1 cellular context compared by ENCODE assay signal in the genomic region with DNA sequence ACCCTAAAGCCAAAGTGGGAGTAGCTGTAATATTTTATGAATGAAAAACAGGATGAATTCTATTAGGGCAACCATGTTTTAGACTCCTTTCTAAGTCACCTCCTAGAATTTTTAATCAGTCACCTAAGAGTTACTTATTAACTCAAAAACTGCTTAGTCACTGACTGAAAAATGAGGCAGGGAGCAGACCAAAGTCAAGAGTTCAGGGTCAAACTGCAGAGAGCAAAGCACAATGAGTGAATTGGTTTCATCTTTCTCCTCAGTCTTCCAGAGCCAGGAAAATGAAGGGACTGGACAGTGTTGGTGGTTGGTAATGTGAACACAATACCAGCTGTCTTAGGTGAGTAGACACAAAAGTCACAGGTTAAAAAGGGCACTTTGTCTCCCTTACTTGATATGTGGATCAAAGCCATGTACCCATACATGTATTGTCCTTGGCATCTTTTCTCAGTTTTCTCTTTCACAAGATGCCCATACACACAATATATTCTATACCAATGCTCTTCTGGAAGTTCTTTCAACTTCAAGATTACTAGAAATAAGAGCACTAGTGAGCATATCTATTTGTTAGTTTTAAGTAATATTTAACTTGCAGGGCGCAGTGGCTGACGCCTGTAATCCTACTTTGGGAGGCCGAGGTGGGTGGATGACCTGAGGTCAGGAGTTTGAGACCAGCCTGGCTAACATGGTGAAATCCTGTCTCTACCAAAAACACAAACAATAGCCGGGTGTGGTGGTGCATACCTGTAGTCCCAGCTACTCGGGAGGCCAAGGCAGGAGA.
TF ChIP-seq lines count a peak whose summit lies in the region.

No MANE protein-coding gene starts in this region.

TF ChIP-seq in HepG2, 621 proteins besides CTCF, POLR2A, EP300 and RAD21 (continued from another document and continues in another):
- TF ChIP-seq, protein P1, sequence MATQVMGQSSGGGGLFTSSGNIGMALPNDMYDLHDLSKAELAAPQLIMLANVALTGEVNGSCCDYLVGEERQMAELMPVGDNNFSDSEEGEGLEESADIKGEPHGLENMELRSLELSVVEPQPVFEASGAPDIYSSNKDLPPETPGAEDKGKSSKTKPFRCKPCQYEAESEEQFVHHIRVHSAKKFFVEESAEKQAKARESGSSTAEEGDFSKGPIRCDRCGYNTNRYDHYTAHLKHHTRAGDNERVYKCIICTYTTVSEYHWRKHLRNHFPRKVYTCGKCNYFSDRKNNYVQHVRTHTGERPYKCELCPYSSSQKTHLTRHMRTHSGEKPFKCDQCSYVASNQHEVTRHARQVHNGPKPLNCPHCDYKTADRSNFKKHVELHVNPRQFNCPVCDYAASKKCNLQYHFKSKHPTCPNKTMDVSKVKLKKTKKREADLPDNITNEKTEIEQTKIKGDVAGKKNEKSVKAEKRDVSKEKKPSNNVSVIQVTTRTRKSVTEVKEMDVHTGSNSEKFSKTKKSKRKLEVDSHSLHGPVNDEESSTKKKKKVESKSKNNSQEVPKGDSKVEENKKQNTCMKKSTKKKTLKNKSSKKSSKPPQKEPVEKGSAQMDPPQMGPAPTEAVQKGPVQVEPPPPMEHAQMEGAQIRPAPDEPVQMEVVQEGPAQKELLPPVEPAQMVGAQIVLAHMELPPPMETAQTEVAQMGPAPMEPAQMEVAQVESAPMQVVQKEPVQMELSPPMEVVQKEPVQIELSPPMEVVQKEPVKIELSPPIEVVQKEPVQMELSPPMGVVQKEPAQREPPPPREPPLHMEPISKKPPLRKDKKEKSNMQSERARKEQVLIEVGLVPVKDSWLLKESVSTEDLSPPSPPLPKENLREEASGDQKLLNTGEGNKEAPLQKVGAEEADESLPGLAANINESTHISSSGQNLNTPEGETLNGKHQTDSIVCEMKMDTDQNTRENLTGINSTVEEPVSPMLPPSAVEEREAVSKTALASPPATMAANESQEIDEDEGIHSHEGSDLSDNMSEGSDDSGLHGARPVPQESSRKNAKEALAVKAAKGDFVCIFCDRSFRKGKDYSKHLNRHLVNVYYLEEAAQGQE (IDR thresholded peaks at IDR 0.05; ENCODE audit: borderline replicate concordance in 1 of 2, low read depth in 1 of 2, low read length in 2 of 2) = no peak
- no peak for TF ChIP-seq TCF7L2 (IDR thresholded peaks at IDR 0.05; ENCODE audit: low read depth, low read length)
- TF ChIP-seq NFYC (CRISPR knock-in tag; IDR thresholded peaks at IDR 0.05) = no peak
- TF ChIP-seq MIER3 (CRISPR knock-in tag; IDR thresholded peaks at IDR 0.05; ENCODE audit: borderline replicate concordance) = no peak
- TF ChIP-seq ZNF850 (CRISPR knock-in tag; conservative IDR thresholded peaks at IDR 0.05) = no peak
- no peak for TF ChIP-seq ZNF224 (CRISPR knock-in tag; IDR thresholded peaks at IDR 0.05)
- no peak for TF ChIP-seq SUZ12 (IDR thresholded peaks at IDR 0.05; ENCODE audit: low read depth, low read length)
- TF ChIP-seq MBNL3 (CRISPR knock-in tag; conservative IDR thresholded peaks at IDR 0.05) = no peak
- TF ChIP-seq, protein P2, sequence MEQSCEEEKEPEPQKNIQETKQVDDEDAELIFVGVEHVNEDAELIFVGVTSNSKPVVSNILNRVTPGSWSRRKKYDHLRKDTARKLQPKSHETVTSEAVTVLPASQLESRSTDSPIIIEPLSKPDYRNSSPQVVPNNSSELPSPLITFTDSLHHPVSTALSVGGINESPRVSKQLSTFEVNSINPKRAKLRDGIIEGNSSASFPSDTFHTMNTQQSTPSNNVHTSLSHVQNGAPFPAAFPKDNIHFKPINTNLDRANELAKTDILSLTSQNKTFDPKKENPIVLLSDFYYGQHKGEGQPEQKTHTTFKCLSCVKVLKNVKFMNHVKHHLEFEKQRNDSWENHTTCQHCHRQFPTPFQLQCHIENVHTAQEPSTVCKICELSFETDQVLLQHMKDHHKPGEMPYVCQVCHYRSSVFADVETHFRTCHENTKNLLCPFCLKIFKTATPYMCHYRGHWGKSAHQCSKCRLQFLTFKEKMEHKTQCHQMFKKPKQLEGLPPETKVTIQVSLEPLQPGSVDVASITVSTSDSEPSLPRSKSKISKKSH (CRISPR knock-in tag; IDR thresholded peaks at IDR 0.05; ENCODE audit: borderline replicate concordance) = no peak
- TF ChIP-seq ZNF33B (CRISPR knock-in tag; IDR thresholded peaks at IDR 0.05) = no peak
- TF ChIP-seq ZNF367 (CRISPR knock-in tag; IDR thresholded peaks at IDR 0.05; ENCODE audit: borderline replicate concordance) = no peak
- TF ChIP-seq, protein P3, sequence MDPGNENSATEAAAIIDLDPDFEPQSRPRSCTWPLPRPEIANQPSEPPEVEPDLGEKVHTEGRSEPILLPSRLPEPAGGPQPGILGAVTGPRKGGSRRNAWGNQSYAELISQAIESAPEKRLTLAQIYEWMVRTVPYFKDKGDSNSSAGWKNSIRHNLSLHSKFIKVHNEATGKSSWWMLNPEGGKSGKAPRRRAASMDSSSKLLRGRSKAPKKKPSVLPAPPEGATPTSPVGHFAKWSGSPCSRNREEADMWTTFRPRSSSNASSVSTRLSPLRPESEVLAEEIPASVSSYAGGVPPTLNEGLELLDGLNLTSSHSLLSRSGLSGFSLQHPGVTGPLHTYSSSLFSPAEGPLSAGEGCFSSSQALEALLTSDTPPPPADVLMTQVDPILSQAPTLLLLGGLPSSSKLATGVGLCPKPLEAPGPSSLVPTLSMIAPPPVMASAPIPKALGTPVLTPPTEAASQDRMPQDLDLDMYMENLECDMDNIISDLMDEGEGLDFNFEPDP (CRISPR knock-in tag; conservative IDR thresholded peaks at IDR 0.05) = no peak
- TF ChIP-seq ZNF331 (CRISPR knock-in tag; IDR thresholded peaks at IDR 0.05) = peak; percentile 84; the same call in 1 of the 2 replicates
- no peak for TF ChIP-seq ZNF713 (CRISPR knock-in tag; IDR thresholded peaks at IDR 0.05)
- TF ChIP-seq NCOA5 (CRISPR knock-in tag; IDR thresholded peaks at IDR 0.05) = no peak
- TF ChIP-seq ZFX (CRISPR knock-in tag; IDR thresholded peaks at IDR 0.05; ENCODE audit: low read depth) = peak; percentile 28; the same call in 1 of the 2 replicates
- TF ChIP-seq ARNT (IDR thresholded peaks at IDR 0.05) = no peak
- no peak for TF ChIP-seq ZBTB7B (CRISPR knock-in tag; IDR thresholded peaks at IDR 0.05)
- no peak for TF ChIP-seq GZF1 (CRISPR knock-in tag; IDR thresholded peaks at IDR 0.05)
- TF ChIP-seq NFRKB (IDR thresholded peaks at IDR 0.05) = no peak
- no peak for TF ChIP-seq FLYWCH1 (CRISPR knock-in tag; IDR thresholded peaks at IDR 0.05)
- TF ChIP-seq, protein P4, sequence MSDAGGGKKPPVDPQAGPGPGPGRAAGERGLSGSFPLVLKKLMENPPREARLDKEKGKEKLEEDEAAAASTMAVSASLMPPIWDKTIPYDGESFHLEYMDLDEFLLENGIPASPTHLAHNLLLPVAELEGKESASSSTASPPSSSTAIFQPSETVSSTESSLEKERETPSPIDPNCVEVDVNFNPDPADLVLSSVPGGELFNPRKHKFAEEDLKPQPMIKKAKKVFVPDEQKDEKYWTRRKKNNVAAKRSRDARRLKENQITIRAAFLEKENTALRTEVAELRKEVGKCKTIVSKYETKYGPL (CRISPR knock-in tag; IDR thresholded peaks at IDR 0.05) = no peak
- TF ChIP-seq, protein P5, sequence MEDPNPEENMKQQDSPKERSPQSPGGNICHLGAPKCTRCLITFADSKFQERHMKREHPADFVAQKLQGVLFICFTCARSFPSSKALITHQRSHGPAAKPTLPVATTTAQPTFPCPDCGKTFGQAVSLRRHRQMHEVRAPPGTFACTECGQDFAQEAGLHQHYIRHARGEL (CRISPR knock-in tag; IDR thresholded peaks at IDR 0.05) = no peak
- TF ChIP-seq RFX1 (IDR thresholded peaks at IDR 0.05) = no peak
- TF ChIP-seq, protein P6, sequence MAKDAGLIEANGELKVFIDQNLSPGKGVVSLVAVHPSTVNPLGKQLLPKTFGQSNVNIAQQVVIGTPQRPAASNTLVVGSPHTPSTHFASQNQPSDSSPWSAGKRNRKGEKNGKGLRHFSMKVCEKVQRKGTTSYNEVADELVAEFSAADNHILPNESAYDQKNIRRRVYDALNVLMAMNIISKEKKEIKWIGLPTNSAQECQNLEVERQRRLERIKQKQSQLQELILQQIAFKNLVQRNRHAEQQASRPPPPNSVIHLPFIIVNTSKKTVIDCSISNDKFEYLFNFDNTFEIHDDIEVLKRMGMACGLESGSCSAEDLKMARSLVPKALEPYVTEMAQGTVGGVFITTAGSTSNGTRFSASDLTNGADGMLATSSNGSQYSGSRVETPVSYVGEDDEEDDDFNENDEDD (CRISPR knock-in tag; IDR thresholded peaks at IDR 0.05; ENCODE audit: borderline replicate concordance) = no peak
- TF ChIP-seq, protein P7, sequence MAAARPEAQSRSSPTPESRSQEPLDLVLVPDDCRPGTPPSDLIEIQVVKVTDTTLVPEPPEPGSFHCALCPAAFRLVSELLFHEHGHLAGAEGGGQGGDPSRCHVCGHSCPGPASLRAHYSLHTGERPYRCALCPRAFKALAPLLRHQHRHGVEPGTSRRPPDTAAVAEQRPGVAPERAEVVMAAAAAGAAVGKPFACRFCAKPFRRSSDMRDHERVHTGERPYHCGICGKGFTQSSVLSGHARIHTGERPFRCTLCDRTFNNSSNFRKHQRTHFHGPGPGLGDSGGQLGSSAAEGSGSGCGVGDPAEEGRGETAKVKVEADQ (CRISPR knock-in tag; IDR thresholded peaks at IDR 0.05; ENCODE audit: borderline replicate concordance) = no peak
- TF ChIP-seq, protein P8, sequence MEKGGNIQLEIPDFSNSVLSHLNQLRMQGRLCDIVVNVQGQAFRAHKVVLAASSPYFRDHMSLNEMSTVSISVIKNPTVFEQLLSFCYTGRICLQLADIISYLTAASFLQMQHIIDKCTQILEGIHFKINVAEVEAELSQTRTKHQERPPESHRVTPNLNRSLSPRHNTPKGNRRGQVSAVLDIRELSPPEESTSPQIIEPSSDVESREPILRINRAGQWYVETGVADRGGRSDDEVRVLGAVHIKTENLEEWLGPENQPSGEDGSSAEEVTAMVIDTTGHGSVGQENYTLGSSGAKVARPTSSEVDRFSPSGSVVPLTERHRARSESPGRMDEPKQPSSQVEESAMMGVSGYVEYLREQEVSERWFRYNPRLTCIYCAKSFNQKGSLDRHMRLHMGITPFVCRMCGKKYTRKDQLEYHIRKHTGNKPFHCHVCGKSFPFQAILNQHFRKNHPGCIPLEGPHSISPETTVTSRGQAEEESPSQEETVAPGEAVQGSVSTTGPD (CRISPR knock-in tag; IDR thresholded peaks at IDR 0.05) = peak; percentile 92
- TF ChIP-seq, protein P9, sequence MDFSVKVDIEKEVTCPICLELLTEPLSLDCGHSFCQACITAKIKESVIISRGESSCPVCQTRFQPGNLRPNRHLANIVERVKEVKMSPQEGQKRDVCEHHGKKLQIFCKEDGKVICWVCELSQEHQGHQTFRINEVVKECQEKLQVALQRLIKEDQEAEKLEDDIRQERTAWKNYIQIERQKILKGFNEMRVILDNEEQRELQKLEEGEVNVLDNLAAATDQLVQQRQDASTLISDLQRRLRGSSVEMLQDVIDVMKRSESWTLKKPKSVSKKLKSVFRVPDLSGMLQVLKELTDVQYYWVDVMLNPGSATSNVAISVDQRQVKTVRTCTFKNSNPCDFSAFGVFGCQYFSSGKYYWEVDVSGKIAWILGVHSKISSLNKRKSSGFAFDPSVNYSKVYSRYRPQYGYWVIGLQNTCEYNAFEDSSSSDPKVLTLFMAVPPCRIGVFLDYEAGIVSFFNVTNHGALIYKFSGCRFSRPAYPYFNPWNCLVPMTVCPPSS (IDR thresholded peaks at IDR 0.05) = no peak
- TF ChIP-seq, protein P10, sequence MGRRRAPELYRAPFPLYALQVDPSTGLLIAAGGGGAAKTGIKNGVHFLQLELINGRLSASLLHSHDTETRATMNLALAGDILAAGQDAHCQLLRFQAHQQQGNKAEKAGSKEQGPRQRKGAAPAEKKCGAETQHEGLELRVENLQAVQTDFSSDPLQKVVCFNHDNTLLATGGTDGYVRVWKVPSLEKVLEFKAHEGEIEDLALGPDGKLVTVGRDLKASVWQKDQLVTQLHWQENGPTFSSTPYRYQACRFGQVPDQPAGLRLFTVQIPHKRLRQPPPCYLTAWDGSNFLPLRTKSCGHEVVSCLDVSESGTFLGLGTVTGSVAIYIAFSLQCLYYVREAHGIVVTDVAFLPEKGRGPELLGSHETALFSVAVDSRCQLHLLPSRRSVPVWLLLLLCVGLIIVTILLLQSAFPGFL (CRISPR knock-in tag; IDR thresholded peaks at IDR 0.05) = no peak
- no peak for TF ChIP-seq ZNF790 (CRISPR knock-in tag; IDR thresholded peaks at IDR 0.05; ENCODE audit: borderline replicate concordance)
- no peak for TF ChIP-seq ZNF296 (CRISPR knock-in tag; conservative IDR thresholded peaks at IDR 0.05)
- TF ChIP-seq ZBTB21 (CRISPR knock-in tag; IDR thresholded peaks at IDR 0.05) = no peak; the same call in 1 of the 2 replicates
- TF ChIP-seq ZNF510 (CRISPR knock-in tag; IDR thresholded peaks at IDR 0.05; ENCODE audit: low read depth) = 0 out of 2 replicates have a peak, but pooled peaks have one; percentile 31
- TF ChIP-seq, protein P11, sequence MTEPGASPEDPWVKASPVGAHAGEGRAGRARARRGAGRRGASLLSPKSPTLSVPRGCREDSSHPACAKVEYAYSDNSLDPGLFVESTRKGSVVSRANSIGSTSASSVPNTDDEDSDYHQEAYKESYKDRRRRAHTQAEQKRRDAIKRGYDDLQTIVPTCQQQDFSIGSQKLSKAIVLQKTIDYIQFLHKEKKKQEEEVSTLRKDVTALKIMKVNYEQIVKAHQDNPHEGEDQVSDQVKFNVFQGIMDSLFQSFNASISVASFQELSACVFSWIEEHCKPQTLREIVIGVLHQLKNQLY (CRISPR knock-in tag; IDR thresholded peaks at IDR 0.05) = 0 out of 2 replicates have a peak, but pooled peaks have one; percentile 24
